ENCODE assay signal across 23 cellular contexts in the genomic region with DNA sequence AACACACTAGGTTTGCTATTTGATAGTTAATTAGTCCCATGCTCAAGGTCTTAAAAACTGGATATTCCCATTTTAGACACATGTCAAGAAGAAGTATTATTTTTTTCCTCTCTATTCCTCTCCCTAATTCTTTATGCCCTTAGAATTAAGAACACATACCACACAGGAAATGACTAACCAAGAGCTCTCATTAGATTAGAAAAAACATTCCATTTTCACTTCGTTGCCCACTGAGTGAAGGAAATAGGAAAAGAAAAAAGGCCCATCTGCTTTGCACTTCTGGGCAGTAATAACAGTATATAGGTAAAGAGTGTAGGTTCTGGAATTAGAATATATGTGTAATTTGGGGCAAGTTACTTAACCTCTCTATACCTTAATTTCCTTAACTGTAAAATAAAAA. TPM values are rescaled to one million over a fixed set of nuclear protein-coding genes. Genes with fewer than 3 reads are reported as not detected.
DNase-seq lines count a peak whose midpoint lies in the region; ATAC-seq, FAIRE-seq and TF ChIP-seq lines count a peak whose summit lies in the region.
"Had no signal": no experiment of that assay in that cellular context is flagged by ENCODE, and none has a peak within 500 bp of the region (broad histone marks: within the 10 kb centered on the region; RNA-seq: fewer than 3 reads in every experiment).

No MANE protein-coding gene starts in this region.

- no CpG with 5 or more reads among the region's 1 CpG for WGBS in mesendoderm (ENCODE audit: extremely low coverage, insufficient coverage, low lambda C conversion rate)
- WGBS in sigmoid colon, 2 donors, result 15 to 17% methylated on average over 1 of the region's 1 CpG

- H2AK5ac ChIP-seq in mesendoderm (ENCODE audit: low read length), result no peak overlapping the region

- H4K8ac ChIP-seq in mesendoderm (ENCODE audit: low read depth, low read length), result no peak overlapping the region

- H3K79me1 ChIP-seq in mesendoderm (ENCODE audit: low read length), result no peaks in the 10 kb centered on the region

- dilution Hi-C loops in keratinocyte (cut with MboI; ENCODE audit: extremely low pct_ligation_motif_present, low sequenced_read_pairs), result no loop called here

- no peaks in the 10 kb centered on the region for H3K27me3 ChIP-seq in keratinocyte (ENCODE audit: control insufficient read depth, extremely low read depth, insufficient read depth, low read length)
- no peaks in the 10 kb centered on the region for H3K27me3 ChIP-seq in mesendoderm (ENCODE audit: insufficient read depth, low read length, poor library complexity)
- H3K27me3 ChIP-seq in sigmoid colon, result no peaks in the 10 kb centered on the region
- H3K27me3 ChIP-seq: brain microvascular endothelial cell, vagina had no signal

- H3K9ac ChIP-seq in keratinocyte (ENCODE audit: control insufficient read depth, extremely low read depth, insufficient read depth, low read length) (no peak overlapping the region), mesendoderm (ENCODE audit: low read length) (no peak overlapping the region)

- no peak overlapping the region for H2BK5ac ChIP-seq in mesendoderm (ENCODE audit: low read length)

- H3K4ac ChIP-seq in mesendoderm (ENCODE audit: low read depth, low read length), result no peak overlapping the region

- in situ Hi-C loops in astrocyte of the spinal cord (cut with HindIII; ENCODE audit: low sequenced_read_pairs), result no loop called here

- no peaks in the 10 kb centered on the region for H3K79me2 ChIP-seq in keratinocyte (ENCODE audit: control insufficient read depth, insufficient read depth, low read length)
- no peaks in the 10 kb centered on the region for H3K79me2 ChIP-seq in mesendoderm (ENCODE audit: control insufficient read depth, insufficient read depth, low read length)

- no peak overlapping the region for H2BK120ac ChIP-seq in mesendoderm (ENCODE audit: low read depth, low read length)

- no peak overlapping the region for H3K23ac ChIP-seq in mesendoderm (ENCODE audit: low read length)

- intact Hi-C loops in sigmoid colon (cut with DNase I), result loop anchor here (5.0 to 10.0 kb wide), 4 partner anchors 126 to 864 kb away; a partner anchor contains a TSS

- H3K4me3 ChIP-seq in astrocyte of the spinal cord (ENCODE audit: low read depth, low read length) (no peak overlapping the region), keratinocyte (ENCODE audit: control insufficient read depth in 2 of 3, extremely low read depth in 1 of 3, insufficient read depth in 2 of 3, low read depth in 1 of 3, low read length in 3 of 3) (no peak overlapping the region), mesendoderm (ENCODE audit: low read length) (no peak overlapping the region), sigmoid colon (no peak overlapping the region)
- H3K4me3 ChIP-seq: esophagus squamous epithelium, GM12878, SK-N-MC, vagina had no signal

- ATAC-seq in HG03108 (IDR thresholded peaks at IDR 0.05; ENCODE audit: unreplicated experiment), result no peak

- H4K20me1 ChIP-seq in keratinocyte (ENCODE audit: control insufficient read depth, extremely low read depth, insufficient read depth, low read length), result no peaks in the 10 kb centered on the region

- H3K4me1 ChIP-seq in keratinocyte (ENCODE audit: control insufficient read depth, extremely low read depth, insufficient read depth, low read length) (peaks cover 13% of the 10 kb centered on the region), mesendoderm (ENCODE audit: control insufficient read depth, low read depth, low read length) (no peaks in the 10 kb centered on the region), sigmoid colon (peaks cover 0 to 6% (median 3%) of the 10 kb centered on the region in 4 donors)
- H3K4me1 ChIP-seq: vagina had no signal

- no peaks in the 10 kb centered on the region for H3K9me3 ChIP-seq in keratinocyte (ENCODE audit: control insufficient read depth, low read depth, low read length)
- no peaks in the 10 kb centered on the region for H3K9me3 ChIP-seq in sigmoid colon
- H3K9me3 ChIP-seq: esophagus squamous epithelium, vagina had no signal

- TF ChIP-seq POLR2A in sigmoid colon (IDR thresholded peaks at IDR 0.05), result no peak

- H3K9me1 ChIP-seq in keratinocyte (ENCODE audit: control insufficient read depth, extremely low read depth, insufficient read depth, low read length), result no peaks in the 10 kb centered on the region

- H4K5ac ChIP-seq in mesendoderm (ENCODE audit: low read length), result no peak overlapping the region

- H3K4me2 ChIP-seq in keratinocyte (ENCODE audit: control insufficient read depth, extremely low read depth, insufficient read depth, low read depth, low read length) (peak overlapping the region; percentile 56), mesendoderm (ENCODE audit: low read length) (no peak overlapping the region)

- H3K36me3 ChIP-seq in keratinocyte (ENCODE audit: control insufficient read depth in 2 of 2, extremely low read depth in 1 of 2, insufficient read depth in 2 of 2, low read length in 2 of 2) (no peaks in the 10 kb centered on the region), mesendoderm (ENCODE audit: control insufficient read depth, insufficient read depth, low read length) (no peaks in the 10 kb centered on the region), sigmoid colon (no peaks in the 10 kb centered on the region)
- H3K36me3 ChIP-seq: brain microvascular endothelial cell, esophagus squamous epithelium, vagina had no signal

- no peak overlapping the region for H2AFZ ChIP-seq in keratinocyte (ENCODE audit: control insufficient read depth, low read length)

- H3K27ac ChIP-seq in keratinocyte (ENCODE audit: control insufficient read depth, insufficient read depth, low read length) (no peak overlapping the region), mesendoderm (ENCODE audit: low read depth, low read length) (no peak overlapping the region), sigmoid colon (no peak overlapping the region)
- H3K27ac ChIP-seq: brain microvascular endothelial cell, esophagus squamous epithelium, SK-N-MC, vagina had no signal

- TF ChIP-seq EP300 in sigmoid colon (IDR thresholded peaks at IDR 0.05), result no peak

- no peak overlapping the region for H2BK15ac ChIP-seq in mesendoderm (replicated peaks; ENCODE audit: low read depth)

- DNase-seq in COLO829 (ENCODE audit: low spot score), result peak; percentile 19
- peak; percentile 16 for DNase-seq in NCI-H226
- peak; percentile 46 for DNase-seq in astrocyte of the spinal cord (ENCODE audit: low read depth, low spot score)
- DNase-seq in keratinocyte (ENCODE audit: low read depth, low spot score), result no peak
- no peak for DNase-seq in mesendoderm
- no peak for DNase-seq in sigmoid colon
- no peak for DNase-seq in inferior parietal cortex (ENCODE audit: extremely low spot score)
- DNase-seq: activated CD4-positive, alpha-beta T cell treated with anti-CD3 and anti-CD28 coated beads, Interleukin-2, amount 50 U/mL, for 1 hour; activated naive CD4-positive, alpha-beta T cell treated with anti-CD3 and anti-CD28 coated beads for 36 hours; brain microvascular endothelial cell; CD8-positive, alpha-beta memory T cell; esophagus squamous epithelium; hypothalamus; NCI-H1092; NCI-H69; occipital lobe; stimulated activated CD4-positive, alpha-beta T cell treated with anti-CD3 and anti-CD28 coated beads, Interleukin-4, amount 100 ng/mL, for 24 hours had no signal

- no peak overlapping the region for H3K18ac ChIP-seq in mesendoderm (ENCODE audit: low read length)

- FAIRE-seq in keratinocyte (lab: Jason Lieb, UNC), result no peak
- FAIRE-seq: GM12878 had no signal

- TF ChIP-seq CTCF in astrocyte of the spinal cord (IDR thresholded peaks at IDR 0.05; ENCODE audit: low read depth, low read length) (no peak), keratinocyte (optimal IDR thresholded peaks at IDR 0.05 in 1 of 3, IDR thresholded peaks at IDR 0.05 in 1 of 3, conservative IDR thresholded peaks at IDR 0.05 in 1 of 3; ENCODE audit: extremely low read depth in 1 of 3, insufficient read depth in 2 of 3, low read length in 3 of 3) (no peak), sigmoid colon (IDR thresholded peaks at IDR 0.05) (no peak)

- H3K56ac ChIP-seq in mesendoderm (ENCODE audit: low read length), result no peak overlapping the region

RNA-seq across cellular contexts. Expression of a gene that starts 26.9 kb away (rescaled TPM):
- polyA plus RNA-seq in keratinocyte, result 0.03 to 0.17 TPM (median 0.10 TPM) in 3 replicates
- polyA plus RNA-seq in keratinocyte (2011; ENCODE audit: low read depth), result 0.35 TPM
- polyA plus RNA-seq in keratinocyte (2011; cell fraction: cytosol; rRNA removed), result 0.06 and 0.17 TPM in 2 replicates
- 0.28 and 0.31 TPM in 2 replicates for polyA plus RNA-seq in keratinocyte (2011; cell fraction: nucleus; rRNA removed)
- polyA plus RNA-seq in keratinocyte (2012; ENCODE audit: low replicate concordance), result 0.07 TPM in 1 of 2 replicates, not detected in the other
- polyA minus RNA-seq in keratinocyte, result 0.35 TPM in 1 of 3 replicates, not detected in the others
- not detected for polyA minus RNA-seq in keratinocyte (2011; cell fraction: cytosol; rRNA and poly(A)+ RNA removed)
- polyA minus RNA-seq in keratinocyte (2011; cell fraction: nucleus; rRNA and poly(A)+ RNA removed), result not detected in 2 replicates
- polyA plus RNA-seq in mesendoderm (2013, experiment 1 of 2), result 0.80 TPM
- polyA plus RNA-seq in mesendoderm (2013, experiment 2 of 2), result 1.0 TPM
- 1 to 10 TPM in 3 of 4 donors, under 1 TPM in 1; 0.81 to 4.7 (median 3.9) TPM for total RNA-seq in sigmoid colon
- polyA plus RNA-seq in sigmoid colon, result under 1 TPM in 2 of 3 donors, not detected in 1; 0.15 to 0.60 TPM
- total RNA-seq: activated naive CD4-positive, alpha-beta T cell treated with anti-CD3 and anti-CD28 coated beads for 36 hours; CD8-positive, alpha-beta memory T cell; G401; GM12878 had no signal
- polyA plus RNA-seq: AG04450; CD8-positive, alpha-beta memory T cell; GM12878 had no signal

RNA-seq across cellular contexts. Expression of a gene that starts 27.1 kb away (rescaled TPM):
- polyA plus RNA-seq in keratinocyte (2.1 to 4.7 TPM (median 3.2 TPM) in 3 replicates), sigmoid colon (1 to 10 TPM; 2.8 to 3.7 (median 3.6) TPM)
- polyA plus RNA-seq in keratinocyte (2011; ENCODE audit: low read depth), result 8.7 TPM
- polyA plus RNA-seq in keratinocyte (2011; cell fraction: cytosol; rRNA removed), result 1.1 and 3.5 TPM in 2 replicates
- 7.8 and 9.3 TPM in 2 replicates for polyA plus RNA-seq in keratinocyte (2011; cell fraction: nucleus; rRNA removed)
- polyA plus RNA-seq in keratinocyte (2012; ENCODE audit: low replicate concordance), result 1.4 and 5.5 TPM in 2 replicates
- polyA minus RNA-seq in keratinocyte, result 2.5 to 5.6 TPM (median 2.8 TPM) in 3 replicates
- polyA minus RNA-seq in keratinocyte (2011; cell fraction: cytosol; rRNA and poly(A)+ RNA removed), result 2.7 TPM
- polyA minus RNA-seq in keratinocyte (2011; cell fraction: nucleus; rRNA and poly(A)+ RNA removed), result 5.4 and 7.0 TPM in 2 replicates
- 3.8 TPM for polyA plus RNA-seq in mesendoderm (2013, experiment 1 of 2)
- 3.9 TPM for polyA plus RNA-seq in mesendoderm (2013, experiment 2 of 2)
- total RNA-seq in sigmoid colon, result 10 to 100 TPM; 32.6 to 49.0 (median 47.0) TPM

Comparison
In these comparisons a context has a peak if more than half of its experiments do, and no peak if none do; other contexts are left out.
1. DNase-seq: peak in COLO829 (single experiment), NCI-H226 (single experiment) and astrocyte of the spinal cord (single experiment); none in keratinocyte (single experiment), mesendoderm (single experiment), sigmoid colon (single experiment) and inferior parietal cortex (single experiment).